Comparison of ENCODE assay signal across 8 cellular contexts in genomic region chr1:11099310-11100148, GRCh38. TPM values are rescaled to one million over a fixed set of nuclear protein-coding genes. Genes with fewer than 3 reads are reported as not detected.
DNase-seq lines count a peak whose midpoint lies in the region; ATAC-seq, FAIRE-seq and TF ChIP-seq lines count a peak whose summit lies in the region.

Gene EXOSC10 (minus strand): TSS chr1:11099869. CDS start chr1:11099831, 38 bp downstream.

- dilution Hi-C loops in keratinocyte (cut with MboI; ENCODE audit: extremely low pct_ligation_motif_present, low sequenced_read_pairs) = no loop called here

- H3K9ac ChIP-seq in keratinocyte (ENCODE audit: control insufficient read depth, extremely low read depth, insufficient read depth, low read length) = peak within 1 kb of the TSS; percentile 87

- peak within 1 kb of the TSS; percentile 90 for H3K4me2 ChIP-seq in keratinocyte (ENCODE audit: control insufficient read depth, extremely low read depth, insufficient read depth, low read depth, low read length)

- peaks cover 3 to 15% of the 10 kb centered on the region in 2 experiments for H3K36me3 ChIP-seq in keratinocyte (ENCODE audit: control insufficient read depth in 2 of 2, extremely low read depth in 1 of 2, insufficient read depth in 2 of 2, low read length in 2 of 2)

- no peaks in the 10 kb centered on the region for H3K27me3 ChIP-seq in keratinocyte (ENCODE audit: control insufficient read depth, extremely low read depth, insufficient read depth, low read length)

- peak within 1 kb of the TSS; percentile 88 for H3K27ac ChIP-seq in keratinocyte (ENCODE audit: control insufficient read depth, insufficient read depth, low read length)

- no peaks in the 10 kb centered on the region for H3K9me3 ChIP-seq in keratinocyte (ENCODE audit: control insufficient read depth, low read depth, low read length)

- peaks cover 25% of the 10 kb centered on the region for H3K79me2 ChIP-seq in keratinocyte (ENCODE audit: control insufficient read depth, insufficient read depth, low read length)

- H4K20me1 ChIP-seq in keratinocyte (ENCODE audit: control insufficient read depth, extremely low read depth, insufficient read depth, low read length) = no peaks in the 10 kb centered on the region

- H3K4me1 ChIP-seq in keratinocyte (ENCODE audit: control insufficient read depth, extremely low read depth, insufficient read depth, low read length) = peaks cover 10% of the 10 kb centered on the region

- H3K4me3 ChIP-seq in keratinocyte (ENCODE audit: control insufficient read depth in 2 of 3, extremely low read depth in 1 of 3, insufficient read depth in 2 of 3, low read depth in 1 of 3, low read length in 3 of 3) = peak within 1 kb of the TSS; percentile 90 to 94 (median 93)

- H3K9me1 ChIP-seq in keratinocyte (ENCODE audit: control insufficient read depth, extremely low read depth, insufficient read depth, low read length) = no peaks in the 10 kb centered on the region

- no peak for FAIRE-seq in keratinocyte (lab: Jason Lieb, UNC)

- H2AFZ ChIP-seq in keratinocyte (ENCODE audit: control insufficient read depth, low read length) = peak within 1 kb of the TSS; percentile 89

- DNase-seq in AG08396 (ENCODE audit: low spot score) (peak; percentile 99), NCI-H446 treated with DMSO at 0.1 percent for 48 hours (lab: John Stamatoyannopoulos, UW) (peak; percentile 77), cerebellar nuclear complex (lab: John Stamatoyannopoulos, UW) (peak; percentile 44 to 68), keratinocyte (ENCODE audit: low read depth, low spot score) (peak; percentile 55)
- peak; percentile 93 for DNase-seq in activated CD4-positive, alpha-beta T cell treated with anti-CD3 and anti-CD28 coated beads for 1 hour
- DNase-seq in stimulated activated CD4-positive, alpha-beta T cell treated with anti-CD3 and anti-CD28 coated beads, Interleukin-12 subunit alpha, Interleukin-12 subunit beta, amount 100 ng/mL, for 48 hours (ENCODE audit: low read depth in 2 of 3, low spot score in 1 of 3) = peak; percentile 92 to 93 (median 93)

- ATAC-seq in GM19025 (IDR thresholded peaks at IDR 0.05; ENCODE audit: low read depth, unreplicated experiment) (peak; percentile 95), HG03354 (IDR thresholded peaks at IDR 0.05; ENCODE audit: poor library complexity, severe bottlenecking, unreplicated experiment) (peak; percentile 94)

- no peak for TF ChIP-seq CTCF in keratinocyte (optimal IDR thresholded peaks at IDR 0.05 in 1 of 3, IDR thresholded peaks at IDR 0.05 in 1 of 3, conservative IDR thresholded peaks at IDR 0.05 in 1 of 3; ENCODE audit: extremely low read depth in 1 of 3, insufficient read depth in 2 of 3, low read length in 3 of 3)

RNA-seq across cellular contexts. Expression of gene EXOSC10, which starts in this region (rescaled TPM):
- polyA plus RNA-seq in keratinocyte = 44.9 to 86.5 TPM (median 61.2 TPM) in 3 replicates
- polyA plus RNA-seq in keratinocyte (2011; ENCODE audit: low read depth) = 235 TPM
- polyA plus RNA-seq in keratinocyte (2011; cell fraction: cytosol; rRNA removed) = 47.4 and 64.6 TPM in 2 replicates
- polyA plus RNA-seq in keratinocyte (2011; cell fraction: nucleus; rRNA removed) = 128 and 141 TPM in 2 replicates
- 29.3 and 48.3 TPM in 2 replicates for polyA plus RNA-seq in keratinocyte (2012; ENCODE audit: low replicate concordance)
- polyA minus RNA-seq in keratinocyte = 48.0 to 79.4 TPM (median 48.8 TPM) in 3 replicates
- polyA minus RNA-seq in keratinocyte (2011; cell fraction: cytosol; rRNA and poly(A)+ RNA removed) = 29.0 TPM
- 45.2 and 74.5 TPM in 2 replicates for polyA minus RNA-seq in keratinocyte (2011; cell fraction: nucleus; rRNA and poly(A)+ RNA removed)

Comparison
In these comparisons a context has a peak if more than half of its experiments do, and no peak if none do; other contexts are left out.
1. Peak in every context shown above with its lines: DNase-seq, ATAC-seq, H3K4me3 ChIP-seq and H3K27ac ChIP-seq.